Comparison of ENCODE assay signal across 8 cellular contexts in the genomic region with DNA sequence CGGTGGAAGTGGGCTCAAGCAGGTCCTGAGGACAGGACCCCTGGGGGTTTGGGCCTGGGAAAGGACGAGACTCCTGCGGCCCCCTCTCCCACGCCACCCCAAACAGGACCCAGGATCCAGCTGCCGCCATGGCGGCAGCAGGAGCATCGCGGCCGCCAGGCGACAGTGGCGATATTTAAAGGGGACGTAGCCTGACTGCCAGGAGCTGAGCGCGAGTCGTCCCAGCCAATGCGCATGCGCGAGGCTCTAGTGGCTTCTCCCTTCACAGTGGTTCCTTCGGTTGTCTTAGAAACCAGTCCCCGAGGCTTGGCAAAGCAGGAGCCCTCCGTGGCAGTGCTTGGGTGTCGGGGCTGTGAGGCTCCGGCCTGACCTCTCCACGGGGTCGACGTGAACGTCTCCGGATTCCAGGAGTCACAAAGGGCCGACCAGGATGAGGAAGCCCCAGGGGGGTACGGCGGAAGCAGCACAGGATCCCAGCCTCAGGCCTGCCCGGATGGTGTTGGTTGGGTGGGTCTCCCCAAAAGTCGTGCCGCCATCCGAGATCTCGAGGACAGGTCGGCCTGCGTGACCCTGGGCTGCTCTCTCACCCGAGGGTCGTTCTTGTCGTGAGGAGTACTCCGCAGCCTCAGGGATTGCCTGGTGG.
A peak's percentile ranks its signal among the peaks of the same experiment; 100 is the strongest.
DNase-seq lines count a peak whose midpoint lies in the region; ATAC-seq lines count a peak whose summit lies in the region.
"Not testable (repeated sequence)": the region's sequence is repeated elsewhere in the genome, so short reads cannot be mapped to it uniquely, and the experiment has no call there.

No MANE protein-coding gene starts in this region.

- not testable (repeated sequence) for H3K36me3 Mint-ChIP-seq in activated CD8-positive, alpha-beta T cell treated with anti-CD3 and anti-CD28 coated beads, Interleukin-2, amount 10 ng/mL, durations not matched to agents 7 days and 5 days (ENCODE audit: low read depth); stimulated activated effector memory CD8-positive, alpha-beta T cell treated with anti-CD3 and anti-CD28 coated beads, Interleukin-12 subunit alpha, Interleukin-12 subunit beta, amount 100 ng/mL, for 72 hours

- H3K9me3 Mint-ChIP-seq in activated CD8-positive, alpha-beta T cell treated with anti-CD3 and anti-CD28 coated beads, Interleukin-2, amount 10 ng/mL, durations not matched to agents 7 days and 5 days (ENCODE audit: insufficient read depth); stimulated activated effector memory CD8-positive, alpha-beta T cell treated with anti-CD3 and anti-CD28 coated beads, Interleukin-12 subunit alpha, Interleukin-12 subunit beta, amount 100 ng/mL, for 72 hours: not testable (repeated sequence)

- POLR2A ChIA-PET in activated CD8-positive, alpha-beta T cell treated with anti-CD3 and anti-CD28 coated beads, Interleukin-2, amount 10 ng/mL, durations not matched to agents 7 days and 5 days (lab: Charles Lee) = not testable (repeated sequence)

- H3K27ac Mint-ChIP-seq in activated CD8-positive, alpha-beta T cell treated with anti-CD3 and anti-CD28 coated beads, Interleukin-2, amount 10 ng/mL, durations not matched to agents 7 days and 5 days; stimulated activated effector memory CD8-positive, alpha-beta T cell treated with anti-CD3 and anti-CD28 coated beads, Interleukin-12 subunit alpha, Interleukin-12 subunit beta, amount 100 ng/mL, for 72 hours: not testable (repeated sequence)

- CTCF ChIA-PET in activated CD8-positive, alpha-beta T cell treated with anti-CD3 and anti-CD28 coated beads, Interleukin-2, amount 10 ng/mL, durations not matched to agents 7 days and 5 days (lab: Charles Lee) = not testable (repeated sequence)

- H3K4me1 Mint-ChIP-seq in activated CD8-positive, alpha-beta T cell treated with anti-CD3 and anti-CD28 coated beads, Interleukin-2, amount 10 ng/mL, durations not matched to agents 7 days and 5 days (ENCODE audit: low read depth); stimulated activated effector memory CD8-positive, alpha-beta T cell treated with anti-CD3 and anti-CD28 coated beads, Interleukin-12 subunit alpha, Interleukin-12 subunit beta, amount 100 ng/mL, for 72 hours: not testable (repeated sequence)

- ATAC-seq in GM18511 (IDR thresholded peaks at IDR 0.05; ENCODE audit: unreplicated experiment) (peak; percentile 83), GM19397 (IDR thresholded peaks at IDR 0.05; ENCODE audit: unreplicated experiment) (peak; percentile 70), GM21786 (IDR thresholded peaks at IDR 0.05; ENCODE audit: unreplicated experiment) (peak; percentile 60), HG02981 (IDR thresholded peaks at IDR 0.05; ENCODE audit: unreplicated experiment) (peak; percentile 74), HG03457 (IDR thresholded peaks at IDR 0.05; ENCODE audit: unreplicated experiment) (peak; percentile 76), left ventricle myocardium superior (peak; percentile 90)
- peak; percentile 81 for ATAC-seq in activated CD8-positive, alpha-beta T cell treated with anti-CD3 and anti-CD28 coated beads, Interleukin-2, amount 10 ng/mL, durations not matched to agents 7 days and 5 days
- ATAC-seq in stimulated activated effector memory CD8-positive, alpha-beta T cell treated with anti-CD3 and anti-CD28 coated beads, Interleukin-12 subunit alpha, Interleukin-12 subunit beta, amount 100 ng/mL, for 72 hours = peak; percentile 88

- intact Hi-C loops in left ventricle myocardium superior (cut with micrococcal nuclease) = not testable (repeated sequence)

- not testable (repeated sequence) for H3K27me3 Mint-ChIP-seq in activated CD8-positive, alpha-beta T cell treated with anti-CD3 and anti-CD28 coated beads, Interleukin-2, amount 10 ng/mL, durations not matched to agents 7 days and 5 days (ENCODE audit: low read depth)

- H3K4me3 Mint-ChIP-seq in activated CD8-positive, alpha-beta T cell treated with anti-CD3 and anti-CD28 coated beads, Interleukin-2, amount 10 ng/mL, durations not matched to agents 7 days and 5 days; stimulated activated effector memory CD8-positive, alpha-beta T cell treated with anti-CD3 and anti-CD28 coated beads, Interleukin-12 subunit alpha, Interleukin-12 subunit beta, amount 100 ng/mL, for 72 hours: not testable (repeated sequence)

- DNase-seq in activated CD8-positive, alpha-beta T cell treated with anti-CD3 and anti-CD28 coated beads, Interleukin-2, amount 10 ng/mL, durations not matched to agents 7 days and 5 days; left ventricle myocardium superior; stimulated activated effector memory CD8-positive, alpha-beta T cell treated with anti-CD3 and anti-CD28 coated beads, Interleukin-12 subunit alpha, Interleukin-12 subunit beta, amount 100 ng/mL, for 72 hours (ENCODE audit: low spot score in 2 of 2): not testable (repeated sequence)
